8 cellular contexts compared by ENCODE assay signal in genomic region chr19:24032651-24033050, GRCh38. TPM values are rescaled to one million over a fixed set of nuclear protein-coding genes. Genes with fewer than 3 reads are reported as not detected.
A peak's percentile ranks its signal among the peaks of the same experiment; 100 is the strongest.
DNase-seq lines count a peak whose midpoint lies in the region; ATAC-seq and TF ChIP-seq lines count a peak whose summit lies in the region.

No MANE protein-coding gene starts in this region.

- peak; percentile 18 for DNase-seq in NCI-H69 (lab: John Stamatoyannopoulos, UW)
- peak; percentile 58 for DNase-seq in coronary artery (ENCODE audit: low spot score)
- DNase-seq in neural progenitor cell (ENCODE audit: low spot score) = no peak
- no peak for DNase-seq in H7
- DNase-seq in glomerular visceral epithelial cell (ENCODE audit: extremely low spot score) = no peak
- DNase-seq in central memory CD4-positive, alpha-beta T cell = no peak

- no peaks in the 10 kb centered on the region for H3K27me3 ChIP-seq in neural progenitor cell
- H3K27me3 ChIP-seq in H7 (ENCODE audit: control insufficient read depth, insufficient read depth, low read length) = no peaks in the 10 kb centered on the region

- peaks cover 36% of the 10 kb centered on the region for H3K9me3 Mint-ChIP-seq in neural progenitor cell

- H3K4me2 ChIP-seq in neural progenitor cell = peak overlapping the region; percentile 91

- H3F3A ChIP-seq in neural progenitor cell (ENCODE audit: low read depth) = peaks cover 11% of the 10 kb centered on the region

- H3K27ac Mint-ChIP-seq in neural progenitor cell = peak overlapping the region; percentile 91

- H3K4me1 ChIP-seq in neural progenitor cell = peaks cover 18% of the 10 kb centered on the region

- peaks cover 31% of the 10 kb centered on the region for H4K20me1 ChIP-seq in neural progenitor cell (ENCODE audit: low read depth)

- H3K4me3 Mint-ChIP-seq in neural progenitor cell = peak overlapping the region; percentile 99

- H3K4me3 ChIP-seq in coronary artery (peak overlapping the region; percentile 77), neural progenitor cell (peak overlapping the region; percentile 92), H7 (ENCODE audit: insufficient read depth, low read depth, low read length) (no peak overlapping the region)

- peaks cover 7% of the 10 kb centered on the region for H3K4me1 Mint-ChIP-seq in neural progenitor cell

- H3K27ac ChIP-seq in C4-2B (peak overlapping the region; percentile 84), coronary artery (peak overlapping the region; percentile 79 to 91), neural progenitor cell (no peak overlapping the region)

- peaks cover 41% of the 10 kb centered on the region for H3K79me2 ChIP-seq in neural progenitor cell (ENCODE audit: low read depth)

- peaks cover 30% of the 10 kb centered on the region for H3K36me3 Mint-ChIP-seq in neural progenitor cell

- peaks cover 11% of the 10 kb centered on the region for H3K27me3 Mint-ChIP-seq in neural progenitor cell (ENCODE audit: insufficient read depth, low read depth)

- TF ChIP-seq CTCF in C4-2B (conservative IDR thresholded peaks at IDR 0.05) (no peak), coronary artery (IDR thresholded peaks at IDR 0.05) (no peak), neural progenitor cell (IDR thresholded peaks at IDR 0.05) (no peak)

- H3K9me3 ChIP-seq in neural progenitor cell (ENCODE audit: low read depth) = no peaks in the 10 kb centered on the region

- no peak overlapping the region for H3K9ac ChIP-seq in neural progenitor cell

- H2AFZ ChIP-seq in neural progenitor cell (replicated peaks) = peak overlapping the region; percentile 83

- H3K36me3 ChIP-seq in neural progenitor cell = no peaks in the 10 kb centered on the region
- H3K36me3 ChIP-seq in H7 (replicated peaks; ENCODE audit: control insufficient read depth, insufficient read depth, low read length) = peaks cover 9% of the 10 kb centered on the region

- no peak for ATAC-seq in GM18868 (IDR thresholded peaks at IDR 0.05; ENCODE audit: unreplicated experiment)

RNA-seq across cellular contexts. Expression of gene ZNF254, which starts 54.3 kb away (rescaled TPM):
- 51.9 and 85.5 TPM in 2 replicates for total RNA-seq in neural progenitor cell (ENCODE audit: low replicate concordance)
- 21.8 and 37.5 TPM in 2 replicates for total RNA-seq in H7 (2014; rRNA removed; shearing (Covaris generic))

Comparison
In these comparisons a context has a peak if more than half of its experiments do, and no peak if none do; other contexts are left out.
1. DNase-seq: peak in NCI-H69 (single experiment) and coronary artery (single experiment); none in neural progenitor cell (single experiment), H7 (single experiment), glomerular visceral epithelial cell (single experiment) and central memory CD4-positive, alpha-beta T cell (single experiment).